Comparison of ENCODE assay signal across 13 cellular contexts in genomic region chr13:73224708-73225107, GRCh38.
DNase-seq lines count a peak whose midpoint lies in the region; ATAC-seq and TF ChIP-seq lines count a peak whose summit lies in the region.
"Had no signal": no experiment of that assay in that cellular context is flagged by ENCODE, and none has a peak within 500 bp of the region (broad histone marks: within the 10 kb centered on the region; RNA-seq: fewer than 3 reads in every experiment).

No MANE protein-coding gene starts in this region.

- H3K27ac ChIP-seq in BLaER1 treated with 17β-estradiol and CSF1 and Interleukin-3, amounts not matched to agents 10 nM and 100 nM = peak overlapping the region in 10 of 11 experiments; percentile 57 to 80 (median 68); a peak in 20 of 22 replicates

- H3K9ac ChIP-seq in BLaER1 treated with 17β-estradiol and CSF1 and Interleukin-3, amounts not matched to agents 10 nM and 100 nM = peak overlapping the region in 1 of 11 experiments; percentile 33; a peak in 1 of 22 replicates

- peak overlapping the region; percentile 0 to 59 (median 32); a peak in 20 of 22 replicates for H3K4me2 ChIP-seq in BLaER1 treated with 17β-estradiol and CSF1 and Interleukin-3, amounts not matched to agents 10 nM and 100 nM

- peaks cover 10 to 32% (median 25%) of the 10 kb centered on the region in 10 experiments for H3K4me1 ChIP-seq in BLaER1 treated with 17β-estradiol and CSF1 and Interleukin-3, amounts not matched to agents 10 nM and 100 nM

- DNase-seq in HT1080 (ENCODE audit: low read depth) (peak; percentile 70), SKM-1 treated with dmso at 0.1 percent for 144 hours (lab: John Stamatoyannopoulos, UW; ENCODE audit: unreplicated experiment) (peak; percentile 88), fibroblast of pulmonary artery (ENCODE audit: low read depth) (peak; percentile 39), NCI-H82 treated with DMSO at 0.1 percent for 48 hours (lab: John Stamatoyannopoulos, UW; ENCODE audit: unreplicated experiment) (no peak)
- no peak for DNase-seq in stimulated activated CD4-positive, alpha-beta T cell treated with anti-CD3 and anti-CD28 coated beads, Interleukin-4, amount 100 ng/mL, for 4 hours
- DNase-seq: activated CD8-positive, alpha-beta memory T cell treated with anti-CD3 and anti-CD28 coated beads for 24 hours; KBM-7; kidney glomerular epithelial cell; stimulated activated CD4-positive, alpha-beta T cell treated with anti-CD3 and anti-CD28 coated beads, Interleukin-4, amount 100 ng/mL, for 24 hours; T1000 had no signal

- no peaks in the 10 kb centered on the region for H4K20me1 ChIP-seq in BLaER1 treated with 17β-estradiol and CSF1 and Interleukin-3, amounts not matched to agents 10 nM and 100 nM

- H3K27me3 ChIP-seq in BLaER1 treated with 17β-estradiol and CSF1 and Interleukin-3, amounts not matched to agents 10 nM and 100 nM = no peaks in the 10 kb centered on the region

- H3K4me3 ChIP-seq in BLaER1 treated with 17β-estradiol and CSF1 and Interleukin-3, amounts not matched to agents 10 nM and 100 nM = no peak overlapping the region
- no peak overlapping the region for H3K4me3 ChIP-seq in fibroblast of pulmonary artery (replicated peaks; ENCODE audit: low read depth, low read length)

- no peaks in the 10 kb centered on the region for H3K36me3 ChIP-seq in BLaER1 treated with 17β-estradiol and CSF1 and Interleukin-3, amounts not matched to agents 10 nM and 100 nM

- peaks cover 0 to 5% (median 0%) of the 10 kb centered on the region in 11 experiments; a peak in 1 of 22 replicates for H3K9me3 ChIP-seq in BLaER1 treated with 17β-estradiol and CSF1 and Interleukin-3, amounts not matched to agents 10 nM and 100 nM (replicated peaks in 1 of 11)

- TF ChIP-seq CTCF in fibroblast of pulmonary artery (IDR thresholded peaks at IDR 0.05; ENCODE audit: low read length, missing control alignments) = no peak

- ATAC-seq in HG02763 (IDR thresholded peaks at IDR 0.05; ENCODE audit: unreplicated experiment) = no peak
- ATAC-seq in GM21360 (IDR thresholded peaks at IDR 0.05; ENCODE audit: unreplicated experiment) = no peak

Comparison
In these comparisons a context has a peak if more than half of its experiments do, and no peak if none do; other contexts are left out.
1. DNase-seq: peak in HT1080 (single experiment), SKM-1 treated with dmso at 0.1 percent for 144 hours (single experiment) and fibroblast of pulmonary artery (single experiment); none in stimulated activated CD4-positive, alpha-beta T cell treated with anti-CD3 and anti-CD28 coated beads, Interleukin-4, amount 100 ng/mL, for 4 hours (0 of 2) and NCI-H82 treated with DMSO at 0.1 percent for 48 hours (single experiment).